Comparison of ENCODE assay signal across 18 cellular contexts in genomic region chr20:36582322-36582721, GRCh38. TPM values are rescaled to one million over a fixed set of nuclear protein-coding genes. Genes with fewer than 3 reads are reported as not detected.
A peak's percentile ranks its signal among the peaks of the same experiment; 100 is the strongest.
DNase-seq lines count a peak whose midpoint lies in the region; ATAC-seq and TF ChIP-seq lines count a peak whose summit lies in the region.
"Had no signal": no experiment of that assay in that cellular context is flagged by ENCODE, and none has a peak within 500 bp of the region (broad histone marks: within the 10 kb centered on the region; RNA-seq: fewer than 3 reads in every experiment).

No MANE protein-coding gene starts in this region.

- H3K9me3 Mint-ChIP-seq in T-helper 2 cell treated with Interferon-gamma antibody and Interleukin-4, amounts not matched to agents 5 μg/mL and 100 μg/mL, for 36 hours = no peaks in the 10 kb centered on the region
- no peaks in the 10 kb centered on the region for H3K9me3 Mint-ChIP-seq in central memory CD8-positive, alpha-beta T cell
- no peaks in the 10 kb centered on the region for H3K9me3 Mint-ChIP-seq in osteocyte (ENCODE audit: unreplicated experiment)
- H3K9me3 Mint-ChIP-seq: naive B cell had no signal

- H3K27ac Mint-ChIP-seq in T-helper 2 cell treated with Interferon-gamma antibody and Interleukin-4, amounts not matched to agents 5 μg/mL and 100 μg/mL, for 36 hours = peak overlapping the region; percentile 83
- peak overlapping the region; percentile 73 for H3K27ac Mint-ChIP-seq in central memory CD8-positive, alpha-beta T cell (ENCODE audit: low read depth)
- no peak overlapping the region for H3K27ac Mint-ChIP-seq in osteocyte (ENCODE audit: unreplicated experiment)

- peaks cover 20% of the 10 kb centered on the region for H3K4me1 Mint-ChIP-seq in T-helper 2 cell treated with Interferon-gamma antibody and Interleukin-4, amounts not matched to agents 5 μg/mL and 100 μg/mL, for 36 hours (ENCODE audit: low read depth)
- H3K4me1 Mint-ChIP-seq in central memory CD8-positive, alpha-beta T cell = peaks cover 18% of the 10 kb centered on the region
- peaks cover 21% of the 10 kb centered on the region for H3K4me1 Mint-ChIP-seq in osteocyte (ENCODE audit: unreplicated experiment)

- H3K27me3 Mint-ChIP-seq in T-helper 2 cell treated with Interferon-gamma antibody and Interleukin-4, amounts not matched to agents 5 μg/mL and 100 μg/mL, for 36 hours (ENCODE audit: low read depth) = no peaks in the 10 kb centered on the region
- no peaks in the 10 kb centered on the region for H3K27me3 Mint-ChIP-seq in central memory CD8-positive, alpha-beta T cell
- no peaks in the 10 kb centered on the region for H3K27me3 Mint-ChIP-seq in osteocyte (ENCODE audit: unreplicated experiment)
- H3K27me3 Mint-ChIP-seq: naive B cell had no signal

- no peak for TF ChIP-seq CTCF in osteocyte (IDR thresholded peaks at IDR 0.05)
- no peak for TF ChIP-seq CTCF in transverse colon (IDR thresholded peaks at IDR 0.05)

- no peak overlapping the region for H3K27ac ChIP-seq in transverse colon
- H3K27ac ChIP-seq: cardiac muscle cell, Peyer's patch, SJSA1, thyroid gland had no signal

- TF ChIP-seq POLR2A in transverse colon (IDR thresholded peaks at IDR 0.05) = no peak

- in situ Hi-C loops in transverse colon (cut with MboI; ENCODE audit: low pct_ligation_motif_present in 1 of 4, low pct_unique_long_range_greater_than_20kb in 1 of 4, low sequenced_read_pairs in 3 of 4) = no loop called here

- WGBS in transverse colon (ENCODE audit: low coverage in 1 of 2), 2 donors = 70 to 81% methylated on average over 3 to 4 of the region's 4 CpGs

- no peaks in the 10 kb centered on the region for H3K9me3 ChIP-seq in transverse colon
- H3K9me3 ChIP-seq: Peyer's patch, SJSA1, thyroid gland had no signal

- no peaks in the 10 kb centered on the region for H3K27me3 ChIP-seq in transverse colon
- H3K27me3 ChIP-seq: cardiac muscle cell, Peyer's patch, SJSA1, thyroid gland had no signal

- intact Hi-C loops in transverse colon (cut with DNase I; ENCODE audit: low total_unique reads) = no loop called here
- intact Hi-C loops in left cardiac atrium (cut with DNase I) = no loop called here

- peak; percentile 67 for ATAC-seq in central memory CD8-positive, alpha-beta T cell (replicated peaks; ENCODE audit: extremely low read depth, poor library complexity, severe bottlenecking)
- no peak for ATAC-seq in left cardiac atrium
- ATAC-seq: esophagus mucosa had no signal

- H3K4me1 ChIP-seq in transverse colon = no peaks in the 10 kb centered on the region
- H3K4me1 ChIP-seq: Peyer's patch, thyroid gland had no signal

- H3K4me3 ChIP-seq in transverse colon = no peak overlapping the region
- H3K4me3 ChIP-seq: cardiac muscle cell, Peyer's patch, SJSA1, thyroid gland had no signal

- TF ChIP-seq EP300 in transverse colon (IDR thresholded peaks at IDR 0.05; ENCODE audit: low read depth) = no peak

- H3K36me3 Mint-ChIP-seq in T-helper 2 cell treated with Interferon-gamma antibody and Interleukin-4, amounts not matched to agents 5 μg/mL and 100 μg/mL, for 36 hours (ENCODE audit: low read depth) = peaks cover 46% of the 10 kb centered on the region
- H3K36me3 Mint-ChIP-seq in central memory CD8-positive, alpha-beta T cell (ENCODE audit: insufficient read depth) = peaks cover 37% of the 10 kb centered on the region
- H3K36me3 Mint-ChIP-seq in osteocyte (ENCODE audit: unreplicated experiment) = peaks cover 21% of the 10 kb centered on the region

- H3K36me3 ChIP-seq in transverse colon = peaks cover 0 to 15% (median 0%) of the 10 kb centered on the region in 4 donors

- peak; percentile 22 for DNase-seq in stimulated activated CD4-positive, alpha-beta T cell treated with anti-CD3 and anti-CD28 coated beads, Interleukin-1b, Interleukin-23, amount 100 ng/mL, for 48 hours
- DNase-seq in stimulated activated CD4-positive, alpha-beta T cell treated with anti-CD3 and anti-CD28 coated beads, Interleukin-15, amount 100 ng/mL, for 24 hours = no peak
- peak; percentile 41 for DNase-seq in T-helper 2 cell treated with Interferon-gamma antibody and Interleukin-4, amounts not matched to agents 5 μg/mL and 100 μg/mL, for 36 hours (ENCODE audit: low spot score)
- no peak for DNase-seq in central memory CD8-positive, alpha-beta T cell (ENCODE audit: low spot score in 2 of 2)
- DNase-seq in osteocyte (ENCODE audit: extremely low spot score, unreplicated experiment) (no peak), transverse colon (no peak), left cardiac atrium (no peak)
- DNase-seq: amniotic stem cell, KBM-7, mesenchymal stem cell, naive B cell, NCI-H187 treated with DMSO at 0.1 percent for 48 hours, NCI-H345, Peyer's patch, thyroid gland had no signal

- peak overlapping the region; percentile 42 for H3K4me3 Mint-ChIP-seq in T-helper 2 cell treated with Interferon-gamma antibody and Interleukin-4, amounts not matched to agents 5 μg/mL and 100 μg/mL, for 36 hours
- no peak overlapping the region for H3K4me3 Mint-ChIP-seq in central memory CD8-positive, alpha-beta T cell
- H3K4me3 Mint-ChIP-seq in osteocyte (ENCODE audit: unreplicated experiment) = no peak overlapping the region

RNA-seq across cellular contexts. Expression of gene TGIF2, which starts 8.9 kb away (rescaled TPM):
- 29.2 and 35.0 TPM in 2 replicates for total RNA-seq in osteocyte
- 100 to 1,000 TPM in 1 of 4 donors, 1 to 10 TPM in 2, under 1 TPM in 1; 0.75 to 130 (median 3.9) TPM for total RNA-seq in transverse colon
- 1 to 10 TPM; 6.4 to 8.8 TPM for total RNA-seq in left cardiac atrium

RNA-seq across cellular contexts. Expression of gene RAB5IF, which starts 23.3 kb away (rescaled TPM):
- total RNA-seq in osteocyte (65.2 and 69.4 TPM in 2 replicates), transverse colon (100 to 1,000 TPM in 2 of 4 donors, 10 to 100 TPM in 2; 42.2 to 136 (median 102) TPM), left cardiac atrium (10 to 100 TPM; 61.6 to 64.2 TPM)

RNA-seq across cellular contexts. Expression of gene MYL9, which starts 41.0 kb away (rescaled TPM):
- total RNA-seq in osteocyte (197 and 200 TPM in 2 replicates), transverse colon (100 to 1,000 TPM; 156 to 974 (median 332) TPM), left cardiac atrium (1,000 to 10,000 TPM; 1,946 to 2,055 TPM)

Comparison
In these comparisons a context has a peak if more than half of its experiments do, and no peak if none do; other contexts are left out.
1. DNase-seq: peak in stimulated activated CD4-positive, alpha-beta T cell treated with anti-CD3 and anti-CD28 coated beads, Interleukin-1b, Interleukin-23, amount 100 ng/mL, for 48 hours (single experiment) and T-helper 2 cell treated with Interferon-gamma antibody and Interleukin-4, amounts not matched to agents 5 μg/mL and 100 μg/mL, for 36 hours (single experiment); none in stimulated activated CD4-positive, alpha-beta T cell treated with anti-CD3 and anti-CD28 coated beads, Interleukin-15, amount 100 ng/mL, for 24 hours (single experiment), central memory CD8-positive, alpha-beta T cell (0 of 2), osteocyte (single experiment), transverse colon (single experiment) and left cardiac atrium (single experiment).